In genomic region chr18:77177009-77177408, GRCh38 we compare ENCODE assay signal across 23 cellular contexts. TPM values are rescaled to one million over a fixed set of nuclear protein-coding genes. Genes with fewer than 3 reads are reported as not detected.
DNase-seq lines count a peak whose midpoint lies in the region; ATAC-seq and TF ChIP-seq lines count a peak whose summit lies in the region.
"Had no signal": no experiment of that assay in that cellular context is flagged by ENCODE, and none has a peak within 500 bp of the region (broad histone marks: within the 10 kb centered on the region; RNA-seq: fewer than 3 reads in every experiment).

No MANE protein-coding gene starts in this region.

- no peaks in the 10 kb centered on the region for H3K4me1 ChIP-seq in mesenchymal stem cell (ENCODE audit: control insufficient read depth, insufficient read depth, low read depth, low read length)
- H3K4me1 ChIP-seq: parathyroid adenoma, sigmoid colon, stomach had no signal

- no peak for TF ChIP-seq CTCF in RWPE1 (conservative IDR thresholded peaks at IDR 0.05; ENCODE audit: low read depth)
- no peak for TF ChIP-seq CTCF in epithelial cell of proximal tubule (conservative IDR thresholded peaks at IDR 0.05; ENCODE audit: low read depth, low read length)

- DNase-seq in RWPE1 (ENCODE audit: low spot score) (peak; percentile 12), epithelial cell of proximal tubule (ENCODE audit: low read depth) (peak; percentile 45), mesenchymal stem cell (peak; percentile 14), NOMO-1 (lab: John Stamatoyannopoulos, UW; ENCODE audit: unreplicated experiment in 2 of 2) (no peak), NCI-H1694 (lab: John Stamatoyannopoulos, UW) (no peak), DMS 273 (lab: John Stamatoyannopoulos, UW; ENCODE audit: unreplicated experiment) (no peak)
- DNase-seq: activated CD4-positive, CD25-positive, alpha-beta regulatory T cell treated with anti-CD3 and anti-CD28 coated beads, Interleukin-2, amount 50 U/mL, for 72 hours; activated naive CD8-positive, alpha-beta T cell treated with anti-CD3 and anti-CD28 coated beads, Interleukin-2, amount 10 ng/mL, durations not matched to agents 7 days and 5 days; CD8-positive, alpha-beta memory T cell; DND-41; dorsolateral prefrontal cortex; KBM-7; naive B cell; NCI-H2171 treated with DMSO at 0.1 percent for 48 hours; NCI-H774; sigmoid colon; SK-N-SH; stomach; T1000; trophoblast cell had no signal

- H3K4me2 ChIP-seq in mesenchymal stem cell (ENCODE audit: low read length, poor library complexity, severe bottlenecking), result no peak overlapping the region
- H3K4me2 ChIP-seq: SK-N-SH had no signal

- H3K27ac ChIP-seq in RWPE1, result no peak overlapping the region
- H3K27ac ChIP-seq in mesenchymal stem cell (ENCODE audit: low read length, poor library complexity, severe bottlenecking), result no peak overlapping the region
- H3K27ac ChIP-seq: dorsolateral prefrontal cortex, parathyroid adenoma, sigmoid colon, stomach had no signal

- ATAC-seq in GM18868 (IDR thresholded peaks at IDR 0.05; ENCODE audit: unreplicated experiment) (peak; percentile 43), HG02759 (IDR thresholded peaks at IDR 0.05; ENCODE audit: unreplicated experiment) (no peak)

- H2BK120ac ChIP-seq in mesenchymal stem cell (ENCODE audit: low read depth, low read length), result no peak overlapping the region

- no peak overlapping the region for H3K4me3 ChIP-seq in epithelial cell of proximal tubule (ENCODE audit: low read depth, low read length)
- no peak overlapping the region for H3K4me3 ChIP-seq in mesenchymal stem cell (ENCODE audit: insufficient read depth in 1 of 2, low read depth in 1 of 2, low read length in 2 of 2)
- H3K4me3 ChIP-seq: dorsolateral prefrontal cortex, sigmoid colon, stomach had no signal

- H3K9me3 ChIP-seq in mesenchymal stem cell (ENCODE audit: control insufficient read depth, low read length), result no peaks in the 10 kb centered on the region
- H3K9me3 ChIP-seq: sigmoid colon, SK-N-SH, stomach had no signal

- no peaks in the 10 kb centered on the region for H3K79me1 ChIP-seq in mesenchymal stem cell (replicated peaks; ENCODE audit: low read length, poor library complexity, severe bottlenecking)

- no peak overlapping the region for H2AFZ ChIP-seq in mesenchymal stem cell (ENCODE audit: low read depth, low read length)
- H2AFZ ChIP-seq: parathyroid adenoma had no signal

- H3K9ac ChIP-seq in mesenchymal stem cell (ENCODE audit: low read length), result no peak overlapping the region
- H3K9ac ChIP-seq: parathyroid adenoma, SK-N-SH had no signal

- 75% methylated on average over 1 of the region's 1 CpG for WGBS in mesenchymal stem cell

- H3K18ac ChIP-seq in mesenchymal stem cell (ENCODE audit: low read depth in 1 of 2, low read length in 2 of 2), result no peak overlapping the region

- POLR2A ChIA-PET in RWPE1 (lab: Yijun Ruan, JAX; ENCODE audit: low non-redundant PET), result no interaction called here

- no peak overlapping the region for H2BK12ac ChIP-seq in mesenchymal stem cell (ENCODE audit: low read length in 2 of 2)

- H3K23ac ChIP-seq in mesenchymal stem cell (ENCODE audit: low read length in 2 of 2), result no peak overlapping the region

- no peak overlapping the region for H2BK15ac ChIP-seq in mesenchymal stem cell (ENCODE audit: low read depth, poor library complexity, severe bottlenecking)

- no peak overlapping the region for H4K8ac ChIP-seq in mesenchymal stem cell (ENCODE audit: low read length)

- no peak overlapping the region for H2AK5ac ChIP-seq in mesenchymal stem cell (ENCODE audit: low read length, severe bottlenecking)

- H4K91ac ChIP-seq in mesenchymal stem cell (ENCODE audit: low read length), result no peak overlapping the region

- no peak overlapping the region for H3K4ac ChIP-seq in mesenchymal stem cell (ENCODE audit: low read depth in 1 of 2, low read length in 2 of 2)

- no peaks in the 10 kb centered on the region for H3K36me3 ChIP-seq in mesenchymal stem cell (ENCODE audit: control insufficient read depth in 1 of 2, insufficient read depth in 2 of 2, low read depth in 1 of 2, low read length in 2 of 2)
- H3K36me3 ChIP-seq: sigmoid colon, stomach had no signal

- no peaks in the 10 kb centered on the region for H3K27me3 ChIP-seq in mesenchymal stem cell (ENCODE audit: control insufficient read depth in 1 of 2, insufficient read depth in 1 of 2, low read length in 2 of 2)
- H3K27me3 ChIP-seq: dorsolateral prefrontal cortex, sigmoid colon, stomach had no signal

- CTCF ChIA-PET in RWPE1 (lab: Yijun Ruan, JAX), result no interaction called here

- no peak overlapping the region for H2BK5ac ChIP-seq in mesenchymal stem cell (ENCODE audit: low read depth, low read length, poor library complexity, severe bottlenecking)

- no peak overlapping the region for H3K14ac ChIP-seq in mesenchymal stem cell (ENCODE audit: low read length in 2 of 2)

RNA-seq across cellular contexts. Expression of gene MBP, which starts 44.4 kb away (rescaled TPM):
- 18.8 and 19.1 TPM in 2 replicates for total RNA-seq in epithelial cell of proximal tubule
- polyA plus RNA-seq in mesenchymal stem cell (2013, experiment 1 of 2), result 7.6 TPM
- 8.8 TPM for polyA plus RNA-seq in mesenchymal stem cell (2013, experiment 2 of 2)

Comparison
In these comparisons a context has a peak if more than half of its experiments do, and no peak if none do; other contexts are left out.
1. DNase-seq: peak in RWPE1 (single experiment), epithelial cell of proximal tubule (single experiment) and mesenchymal stem cell (single experiment); none in NOMO-1 (0 of 2), NCI-H1694 (single experiment) and DMS 273 (single experiment).